ENCODE assay signal across 8 cellular contexts in genomic region chrX:118974088-118974907, GRCh38. TPM values are rescaled to one million over a fixed set of nuclear protein-coding genes. Genes with fewer than 3 reads are reported as not detected.
A peak's percentile ranks its signal among the peaks of the same experiment; 100 is the strongest.
DNase-seq lines count a peak whose midpoint lies in the region; ATAC-seq and TF ChIP-seq lines count a peak whose summit lies in the region.

LONRF3 (plus strand) TSS chrX:118974618; CDS start chrX:118974781, 163 bp downstream.

- H3K27me3 ChIP-seq in HAP-1 (ENCODE audit: low read depth) (peaks cover 37% of the 10 kb centered on the region), thyroid gland (no peaks in the 10 kb centered on the region)

- in situ Hi-C loops in HAP-1 (cut with MboI; ENCODE audit: low sequenced_read_pairs) = no loop called here

- H3K4me1 Mint-ChIP-seq in glutamatergic neuron (ENCODE audit: low read depth, unreplicated experiment) (peaks cover 3% of the 10 kb centered on the region), osteocyte (ENCODE audit: unreplicated experiment) (peaks cover 9% of the 10 kb centered on the region)

- H3K4me3 ChIP-seq in HAP-1 = peak within 1 kb of the TSS; percentile 13; the same call in 1 of the 2 replicates
- H3K4me3 ChIP-seq in thyroid gland (replicated peaks in 1 of 3) = peak within 1 kb of the TSS; percentile 15 to 51 (median 44)

- H3K27ac ChIP-seq in thyroid gland = peak within 1 kb of the TSS; percentile 92 to 96 (median 94)

- peaks cover 9% of the 10 kb centered on the region for H3K4me1 ChIP-seq in HAP-1
- H3K4me1 ChIP-seq in thyroid gland = peaks cover 5 to 6% of the 10 kb centered on the region in 2 donors

- H3K9me3 ChIP-seq in HAP-1 (no peaks in the 10 kb centered on the region), thyroid gland (no peaks in the 10 kb centered on the region)

- TF ChIP-seq CTCF in glutamatergic neuron (IDR thresholded peaks at IDR 0.05; ENCODE audit: partially characterized antibody, unreplicated experiment) (no peak), osteocyte (IDR thresholded peaks at IDR 0.05) (no peak), thyroid gland (IDR thresholded peaks at IDR 0.05) (no peak)

- peak; percentile 77 to 94 for TF ChIP-seq POLR2A in thyroid gland (IDR thresholded peaks at IDR 0.05)

- peak; percentile 60 to 64 for ATAC-seq in activated naive CD4-positive, alpha-beta T cell treated with anti-CD3 and anti-CD28 coated beads, Interleukin-2, amount 50 U/mL, for 72 hours

- H3K36me3 ChIP-seq in HAP-1 (replicated peaks) (no peaks in the 10 kb centered on the region), thyroid gland (no peaks in the 10 kb centered on the region)

- H3K27me3 Mint-ChIP-seq in glutamatergic neuron (ENCODE audit: unreplicated experiment) (peaks cover 8% of the 10 kb centered on the region), osteocyte (ENCODE audit: unreplicated experiment) (peaks cover 29% of the 10 kb centered on the region)

- WGBS in thyroid gland, 2 donors = 0% methylated on average over 11 to 14 of the region's 45 CpGs

- H3K9me3 Mint-ChIP-seq in activated naive CD4-positive, alpha-beta T cell treated with anti-CD3 and anti-CD28 coated beads, Interleukin-2, amount 50 U/mL, for 72 hours = no peaks in the 10 kb centered on the region
- H3K9me3 Mint-ChIP-seq in glutamatergic neuron (ENCODE audit: unreplicated experiment) (no peaks in the 10 kb centered on the region), osteocyte (ENCODE audit: unreplicated experiment) (peaks cover 5% of the 10 kb centered on the region)

- H3K4me3 Mint-ChIP-seq in glutamatergic neuron (ENCODE audit: unreplicated experiment) = peak within 1 kb of the TSS; percentile 86
- peak within 1 kb of the TSS; percentile 72 for H3K4me3 Mint-ChIP-seq in osteocyte (ENCODE audit: unreplicated experiment)

- peak within 1 kb of the TSS; percentile 81 to 83 for H3K27ac Mint-ChIP-seq in activated naive CD4-positive, alpha-beta T cell treated with anti-CD3 and anti-CD28 coated beads, Interleukin-2, amount 50 U/mL, for 72 hours
- H3K27ac Mint-ChIP-seq in glutamatergic neuron (ENCODE audit: unreplicated experiment) = no peak within 1 kb of the TSS
- H3K27ac Mint-ChIP-seq in osteocyte (ENCODE audit: unreplicated experiment) = no peak within 1 kb of the TSS

- H3K36me3 Mint-ChIP-seq in activated naive CD4-positive, alpha-beta T cell treated with anti-CD3 and anti-CD28 coated beads, Interleukin-2, amount 50 U/mL, for 72 hours = peaks cover 0 to 9% of the 10 kb centered on the region in 2 donors
- H3K36me3 Mint-ChIP-seq in glutamatergic neuron (ENCODE audit: unreplicated experiment) (no peaks in the 10 kb centered on the region), osteocyte (ENCODE audit: unreplicated experiment) (no peaks in the 10 kb centered on the region)

- DNase-seq in 8988T (peak; percentile 32), HAP-1 (ENCODE audit: low spot score in 2 of 2) (no peak), SIG-M5 treated with dmso at 0.1 percent for 504 hours (lab: John Stamatoyannopoulos, UW; ENCODE audit: unreplicated experiment) (peak; percentile 69), glutamatergic neuron (peak; percentile 46), osteocyte (ENCODE audit: extremely low spot score, unreplicated experiment) (no peak), thyroid gland (peak; percentile 82 to 84), DMS114 treated with DMSO at 0.1 percent for 48 hours (lab: John Stamatoyannopoulos, UW; ENCODE audit: unreplicated experiment) (no peak)
- peak; percentile 49 to 55 for DNase-seq in activated naive CD4-positive, alpha-beta T cell treated with anti-CD3 and anti-CD28 coated beads, Interleukin-2, amount 50 U/mL, for 72 hours (ENCODE audit: low spot score in 2 of 2)

- intact Hi-C loops in thyroid gland (cut with DNase I) = no loop called here

RNA-seq across cellular contexts. Expression of gene LONRF3, which starts in this region (rescaled TPM):
- 1 to 10 TPM; 4.5 to 5.1 TPM for total RNA-seq in activated naive CD4-positive, alpha-beta T cell treated with anti-CD3 and anti-CD28 coated beads, Interleukin-2, amount 50 U/mL, for 72 hours
- total RNA-seq in glutamatergic neuron (ENCODE audit: unreplicated experiment) = 0.29 TPM
- total RNA-seq in osteocyte = not detected in 2 replicates
- 100 to 1,000 TPM in 1 of 4 donors, 10 to 100 TPM in 3; 32.1 to 106 (median 51.9) TPM for total RNA-seq in thyroid gland

Comparison
In these comparisons a context has a peak if more than half of its experiments do, and no peak if none do; other contexts are left out.
1. RNA of gene LONRF3 (total RNA-seq): 32.1 to 106 TPM in thyroid gland; 4.5 to 5.1 TPM in activated naive CD4-positive, alpha-beta T cell treated with anti-CD3 and anti-CD28 coated beads, Interleukin-2, amount 50 U/mL, for 72 hours, 0.29 TPM in glutamatergic neuron (single experiment) and not detected in osteocyte; every median in the first group is over 4 times any median in the second.
2. Peak in DNase-seq in glutamatergic neuron; RNA of the gene not detected or under 1 TPM.
3. DNase-seq: peak in 8988T (single experiment), SIG-M5 treated with dmso at 0.1 percent for 504 hours (single experiment), activated naive CD4-positive, alpha-beta T cell treated with anti-CD3 and anti-CD28 coated beads, Interleukin-2, amount 50 U/mL, for 72 hours (2 of 2) and thyroid gland (2 of 2); none in HAP-1 (0 of 2), osteocyte (single experiment) and DMS114 treated with DMSO at 0.1 percent for 48 hours (single experiment).
4. H3K27ac Mint-ChIP-seq: peak in activated naive CD4-positive, alpha-beta T cell treated with anti-CD3 and anti-CD28 coated beads, Interleukin-2, amount 50 U/mL, for 72 hours (2 of 2); none in glutamatergic neuron (single experiment) and osteocyte (single experiment).